Comparison of ENCODE assay signal across 28 cellular contexts in genomic region chr1:35980090-35980489, GRCh38.
"Had no signal": no experiment of that assay in that cellular context is flagged by ENCODE, and none has a peak within 500 bp of the region (broad histone marks: within the 10 kb centered on the region; RNA-seq: fewer than 3 reads in every experiment).

No MANE protein-coding gene starts in this region.

- H3K9me3 Mint-ChIP-seq: naive thymus-derived CD4-positive, alpha-beta T cell; natural killer cell; nephron; neural crest cell; stimulated activated memory B cell treated with anti-CD40 and anti-IgM and Interleukin-4, amounts not matched to agents 10 μg/mL and 1 μg/mL and 100 μg/mL, for 72 hours; stimulated activated naive CD8-positive, alpha-beta T cell treated with anti-CD3 and anti-CD28 coated beads, Interleukin-15, amount 100 ng/mL, for 72 hours had no signal

- ATAC-seq: naive thymus-derived CD4-positive, alpha-beta T cell; natural killer cell; pancreas; psoas muscle; right cardiac atrium; right lobe of liver; stimulated activated memory B cell treated with anti-CD40 and anti-IgM and Interleukin-4, amounts not matched to agents 10 μg/mL and 1 μg/mL and 100 μg/mL, for 72 hours; stimulated activated naive CD8-positive, alpha-beta T cell treated with anti-CD3 and anti-CD28 coated beads, Interleukin-15, amount 100 ng/mL, for 72 hours; stimulated activated naive CD8-positive, alpha-beta T cell treated with anti-CD3 and anti-CD28 coated beads, Interleukin-15, Interleukin-2, amounts not matched to agents 100 U/mL and 50 U/mL, for 24 hours had no signal

- H3K4me3 Mint-ChIP-seq: naive thymus-derived CD4-positive, alpha-beta T cell; natural killer cell; nephron; neural crest cell; stimulated activated memory B cell treated with anti-CD40 and anti-IgM and Interleukin-4, amounts not matched to agents 10 μg/mL and 1 μg/mL and 100 μg/mL, for 72 hours; stimulated activated naive CD8-positive, alpha-beta T cell treated with anti-CD3 and anti-CD28 coated beads, Interleukin-15, amount 100 ng/mL, for 72 hours had no signal

- H3K27ac Mint-ChIP-seq: naive thymus-derived CD4-positive, alpha-beta T cell; natural killer cell; nephron; stimulated activated memory B cell treated with anti-CD40 and anti-IgM and Interleukin-4, amounts not matched to agents 10 μg/mL and 1 μg/mL and 100 μg/mL, for 72 hours had no signal

- H3K36me3 ChIP-seq: pancreas, vagina had no signal

- H3K4me1 ChIP-seq: pancreas, psoas muscle, right lobe of liver, sigmoid colon, suprapubic skin, testis, tibial nerve, upper lobe of left lung, vagina had no signal

- H3K9me3 ChIP-seq: neutrophil, pancreas, psoas muscle, right lobe of liver, sigmoid colon, suprapubic skin, testis, tibial nerve, upper lobe of left lung, vagina had no signal

- H3K27me3 ChIP-seq: neutrophil, pancreas, right lobe of liver, sigmoid colon, suprapubic skin, testis, tibial nerve, upper lobe of left lung, vagina had no signal

- H3K4me3 ChIP-seq: pancreas, psoas muscle, right lobe of liver, sigmoid colon, suprapubic skin, testis, tibial nerve, upper lobe of left lung, vagina had no signal

- H3K27ac ChIP-seq: neutrophil, pancreas, psoas muscle, right lobe of liver, sigmoid colon, suprapubic skin, testis, tibial nerve, upper lobe of left lung, vagina had no signal

- H3K27me3 Mint-ChIP-seq: naive thymus-derived CD4-positive, alpha-beta T cell; stimulated activated memory B cell treated with anti-CD40 and anti-IgM and Interleukin-4, amounts not matched to agents 10 μg/mL and 1 μg/mL and 100 μg/mL, for 72 hours; stimulated activated naive CD8-positive, alpha-beta T cell treated with anti-CD3 and anti-CD28 coated beads, Interleukin-15, amount 100 ng/mL, for 72 hours had no signal

- DNase-seq: naive thymus-derived CD4-positive, alpha-beta T cell; natural killer cell; nucleus accumbens; pancreas; psoas muscle; right cardiac atrium; right lobe of liver; sigmoid colon; small intestine; stimulated activated CD4-positive, alpha-beta T cell treated with anti-CD3 and anti-CD28 coated beads, Interleukin-15, amount 100 ng/mL, for 24 hours; stimulated activated CD4-positive, alpha-beta T cell treated with anti-CD3 and anti-CD28 coated beads, Interleukin-2, amount 100 ng/mL, for 24 hours; stimulated activated CD4-positive, alpha-beta T cell treated with anti-CD3 and anti-CD28 coated beads, Interleukin-2, amount 100 ng/mL, for 48 hours; stimulated activated CD4-positive, alpha-beta T cell treated with anti-CD3 and anti-CD28 coated beads, Interleukin-4, amount 100 ng/mL, for 4 hours; stimulated activated CD8-positive, alpha-beta memory T cell treated with anti-CD3 and anti-CD28 coated beads, Interleukin-4, amount 100 ng/mL, for 48 hours; stimulated activated naive CD4-positive, alpha-beta T cell; stimulated activated naive CD8-positive, alpha-beta T cell treated with anti-CD3 and anti-CD28 coated beads, Interleukin-15, amount 100 ng/mL, for 72 hours; stimulated activated naive CD8-positive, alpha-beta T cell treated with anti-CD3 and anti-CD28 coated beads, Interleukin-15, Interleukin-2, amounts not matched to agents 100 U/mL and 50 U/mL, for 24 hours; substantia nigra; testis; trophoblast cell; upper lobe of left lung had no signal

- H3K4me1 Mint-ChIP-seq: natural killer cell; nephron; neural crest cell; stimulated activated memory B cell treated with anti-CD40 and anti-IgM and Interleukin-4, amounts not matched to agents 10 μg/mL and 1 μg/mL and 100 μg/mL, for 72 hours had no signal
